24 cellular contexts compared by ENCODE assay signal in genomic region chr2:198098386-198098785, GRCh38.
"Had no signal": no experiment of that assay in that cellular context is flagged by ENCODE, and none has a peak within 500 bp of the region (broad histone marks: within the 10 kb centered on the region; RNA-seq: fewer than 3 reads in every experiment).

No MANE protein-coding gene starts in this region.

- ATAC-seq: left colon; left lung; lower lobe of right lung; natural killer cell; sciatic nerve; stimulated activated naive B cell treated with anti-CD40 and anti-IgM and Interleukin-4, amounts not matched to agents 10 μg/mL and 1 μg/mL and 100 μg/mL, for 72 hours; stimulated activated naive CD8-positive, alpha-beta T cell treated with anti-CD3 and anti-CD28 coated beads, Interleukin-15, Interleukin-2, amounts not matched to agents 100 U/mL and 50 U/mL, for 24 hours; upper lobe of right lung had no signal

- DNase-seq: left colon; left lung; lower lobe of right lung; mesenchymal stem cell; naive B cell; natural killer cell; retina; right cardiac atrium; stimulated activated CD4-positive, alpha-beta T cell treated with anti-CD3 and anti-CD28 coated beads, Interleukin-12 subunit alpha, Interleukin-12 subunit beta, amount 100 ng/mL, for 4 hours; stimulated activated CD4-positive, alpha-beta T cell treated with anti-CD3 and anti-CD28 coated beads, Interleukin-2, amount 100 ng/mL, for 24 hours; stimulated activated CD4-positive, alpha-beta T cell treated with anti-CD3 and anti-CD28 coated beads, Interleukin-4, amount 100 ng/mL, for 1 hour; stimulated activated naive B cell treated with anti-CD40 and anti-IgM and Interleukin-4, amounts not matched to agents 10 μg/mL and 1 μg/mL and 100 μg/mL, for 72 hours; stimulated activated naive CD8-positive, alpha-beta T cell treated with anti-CD3 and anti-CD28 coated beads, Interleukin-15, Interleukin-2, amounts not matched to agents 100 U/mL and 50 U/mL, for 24 hours; stomach; tibial artery; trophoblast cell; upper lobe of right lung had no signal

- H3K27me3 ChIP-seq: left lung, neural progenitor cell, neutrophil, stomach, tibial artery, upper lobe of right lung had no signal

- H3K36me3 Mint-ChIP-seq: naive B cell; natural killer cell; neural progenitor cell; stimulated activated naive B cell treated with anti-CD40 and anti-IgM and Interleukin-4, amounts not matched to agents 10 μg/mL and 1 μg/mL and 100 μg/mL, for 72 hours had no signal

- H3K36me3 ChIP-seq: left lung, lower lobe of right lung, neural progenitor cell, neutrophil, prostate gland, stomach, thoracic aorta, tibial artery, upper lobe of right lung had no signal

- H3K4me3 ChIP-seq: left lung, lower lobe of right lung, neural progenitor cell, prostate gland, skin epidermis, stomach, thoracic aorta, tibial artery, upper lobe of right lung had no signal

- H3K27me3 Mint-ChIP-seq: stimulated activated naive B cell treated with anti-CD40 and anti-IgM and Interleukin-4, amounts not matched to agents 10 μg/mL and 1 μg/mL and 100 μg/mL, for 72 hours had no signal

- H3K4me1 ChIP-seq: left lung, lower lobe of right lung, neural progenitor cell, prostate gland, stomach, upper lobe of right lung had no signal

- H3K27ac ChIP-seq: left lung, lower lobe of right lung, neural progenitor cell, neutrophil, prostate gland, skin epidermis, stomach, thoracic aorta, tibial artery, upper lobe of right lung had no signal

- H3K4me2 ChIP-seq: neural progenitor cell had no signal

- H2AFZ ChIP-seq: neural progenitor cell had no signal

- H3K4me1 Mint-ChIP-seq: naive B cell; natural killer cell; nephron progenitor cell; neural progenitor cell; stimulated activated naive B cell treated with anti-CD40 and anti-IgM and Interleukin-4, amounts not matched to agents 10 μg/mL and 1 μg/mL and 100 μg/mL, for 72 hours had no signal

- H3K9me3 ChIP-seq: left lung, lower lobe of right lung, neutrophil, prostate gland, stomach, thoracic aorta, tibial artery, upper lobe of right lung had no signal

- H3K9ac ChIP-seq: neural progenitor cell had no signal

- H3K9me3 Mint-ChIP-seq: naive B cell, nephron progenitor cell, neural progenitor cell had no signal

- H3K4me3 Mint-ChIP-seq: naive B cell; natural killer cell; nephron progenitor cell; neural progenitor cell; stimulated activated naive B cell treated with anti-CD40 and anti-IgM and Interleukin-4, amounts not matched to agents 10 μg/mL and 1 μg/mL and 100 μg/mL, for 72 hours had no signal

- H3K27ac Mint-ChIP-seq: naive B cell; natural killer cell; nephron progenitor cell; neural progenitor cell; stimulated activated naive B cell treated with anti-CD40 and anti-IgM and Interleukin-4, amounts not matched to agents 10 μg/mL and 1 μg/mL and 100 μg/mL, for 72 hours had no signal
